In genomic region chr16:48499822-48500440, GRCh38 we compare ENCODE assay signal across 9 cellular contexts.
A peak's percentile ranks its signal among the peaks of the same experiment; 100 is the strongest.
DNase-seq lines count a peak whose midpoint lies in the region; ATAC-seq and TF ChIP-seq lines count a peak whose summit lies in the region.
"Had no signal": no experiment of that assay in that cellular context is flagged by ENCODE, and none has a peak within 500 bp of the region (broad histone marks: within the 10 kb centered on the region; RNA-seq: fewer than 3 reads in every experiment).

No MANE protein-coding gene starts in this region.

- H3K4me3 ChIP-seq in AG04449 (ENCODE audit: low read depth, low read length) (no peak overlapping the region), epithelial cell of esophagus (ENCODE audit: low read length) (no peak overlapping the region), muscle layer of colon (ENCODE audit: low read depth in 1 of 2, low read length in 2 of 2) (no peak overlapping the region)

- H3K4me1 ChIP-seq in muscle layer of colon (ENCODE audit: insufficient read depth, low read length), result peaks cover 27% of the 10 kb centered on the region

- no peaks in the 10 kb centered on the region for H3K36me3 ChIP-seq in muscle layer of colon (ENCODE audit: insufficient read depth, low read length)

- no peak overlapping the region for H3K9ac ChIP-seq in muscle layer of colon (ENCODE audit: low read length)

- H3K9me3 ChIP-seq in muscle layer of colon (ENCODE audit: low read length), result peaks cover 3% of the 10 kb centered on the region

- TF ChIP-seq CTCF in AG04449 (IDR thresholded peaks at IDR 0.05; ENCODE audit: insufficient read depth, low read length, missing control alignments), result no peak
- no peak for TF ChIP-seq CTCF in epithelial cell of esophagus (IDR thresholded peaks at IDR 0.05; ENCODE audit: insufficient read depth, low read depth, low read length, missing control alignments)

- no peaks in the 10 kb centered on the region for H3K27me3 ChIP-seq in muscle layer of colon (ENCODE audit: control insufficient read depth in 1 of 2, insufficient read depth in 2 of 2, low read length in 2 of 2)

- DNase-seq in AG04449 (ENCODE audit: low read depth, low spot score) (peak; percentile 84), NCI-H226 (peak; percentile 65), epithelial cell of esophagus (ENCODE audit: low read depth) (peak; percentile 81), NCI-H146 treated with DMSO at 0.1 percent for 48 hours (lab: John Stamatoyannopoulos, UW; ENCODE audit: unreplicated experiment) (no peak)
- DNase-seq: activated CD4-positive, alpha-beta memory T cell treated with anti-CD3 and anti-CD28 coated beads for 36 hours had no signal

- POLR2A ChIA-PET in AG04449 (lab: Yijun Ruan, JAX), result interaction anchor here (0.7 to 0.9 kb wide), 2 partner anchors 13 to 123 kb away, joined by 3 to 5 read pairs; no protein-coding TSS in a partner anchor

- H3K27ac ChIP-seq in muscle layer of colon (ENCODE audit: low read depth, low read length), result peak overlapping the region; percentile 21

- no peak for ATAC-seq in GM21528 (IDR thresholded peaks at IDR 0.05; ENCODE audit: low FRiP score, unreplicated experiment)
- no peak for ATAC-seq in HG02588 (IDR thresholded peaks at IDR 0.05; ENCODE audit: unreplicated experiment)
- ATAC-seq in GM21723 (IDR thresholded peaks at IDR 0.05; ENCODE audit: unreplicated experiment), result no peak

- CTCF ChIA-PET in AG04449 (lab: Yijun Ruan, JAX), result interaction anchor here (1.0 to 1.9 kb wide), 3 partner anchors 10 to 130 kb away, joined by 3 to 8 read pairs (median 3); no protein-coding TSS in a partner anchor
